8 cellular contexts compared by ENCODE assay signal in the genomic region with DNA sequence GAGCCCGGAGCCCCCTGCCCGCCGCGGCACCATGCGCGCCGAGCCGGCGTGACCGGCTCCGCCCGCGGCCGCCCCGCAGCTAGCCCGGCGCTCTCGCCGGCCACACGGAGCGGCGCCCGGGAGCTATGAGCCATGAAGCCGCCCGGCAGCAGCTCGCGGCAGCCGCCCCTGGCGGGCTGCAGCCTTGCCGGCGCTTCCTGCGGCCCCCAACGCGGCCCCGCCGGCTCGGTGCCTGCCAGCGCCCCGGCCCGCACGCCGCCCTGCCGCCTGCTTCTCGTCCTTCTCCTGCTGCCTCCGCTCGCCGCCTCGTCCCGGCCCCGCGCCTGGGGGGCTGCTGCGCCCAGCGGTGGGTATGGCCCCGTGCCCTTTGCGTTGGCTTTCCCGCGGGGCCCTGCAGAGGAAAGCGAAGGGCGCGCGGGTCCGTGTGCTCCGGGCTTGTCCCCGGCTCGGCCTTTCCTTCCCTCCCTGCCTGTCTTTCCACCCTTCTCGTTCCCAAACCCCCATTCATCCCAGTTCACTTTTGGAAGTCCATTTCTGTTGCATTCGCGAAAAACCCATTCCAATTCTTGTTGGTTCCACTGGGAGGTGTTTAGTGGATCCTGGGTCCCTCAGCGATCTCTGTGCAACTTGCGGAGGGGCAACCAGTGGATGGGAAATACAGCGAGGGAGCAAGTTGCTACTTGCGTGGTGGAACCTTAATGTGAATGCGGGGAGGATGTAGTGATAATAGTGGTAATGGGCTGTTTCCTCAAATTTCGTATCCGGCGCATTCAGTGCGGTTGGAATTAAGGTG. TPM values are rescaled to one million over a fixed set of nuclear protein-coding genes. Genes with fewer than 3 reads are reported as not detected.
DNase-seq lines count a peak whose midpoint lies in the region; ATAC-seq, FAIRE-seq and TF ChIP-seq lines count a peak whose summit lies in the region.

No MANE protein-coding gene starts in this region.

- no peak overlapping the region for H3K27ac Mint-ChIP-seq in CD8-positive, alpha-beta T cell

- peaks cover 10% of the 10 kb centered on the region for H3K27me3 ChIP-seq in CD8-positive, alpha-beta T cell (ENCODE audit: insufficient read depth, low read length)
- no peaks in the 10 kb centered on the region for H3K27me3 ChIP-seq in neural cell (ENCODE audit: insufficient read depth, low read depth, low read length)

- no peak for TF ChIP-seq CTCF in CD8-positive, alpha-beta T cell (IDR thresholded peaks at IDR 0.05)
- TF ChIP-seq CTCF in fibroblast of the aortic adventitia (IDR thresholded peaks at IDR 0.05; ENCODE audit: insufficient read depth, low read length) (peak; percentile 3), neural cell (IDR thresholded peaks at IDR 0.05; ENCODE audit: poor library complexity, severe bottlenecking) (no peak)

- no peak for DNase-seq in CD8-positive, alpha-beta T cell
- DNase-seq in GM19239 (ENCODE audit: insufficient read length, low spot score) (peak; percentile 48), HPDE6-E6E7 (ENCODE audit: extremely low spot score) (peak; percentile 9), fibroblast of the aortic adventitia (ENCODE audit: low read depth) (peak; percentile 35), HT-29 (ENCODE audit: low spot score) (no peak), CD1c-positive myeloid dendritic cell (ENCODE audit: extremely low spot score) (no peak)
- DNase-seq in activated CD4-positive, alpha-beta T cell treated with anti-CD3 and anti-CD28 coated beads, Interleukin-2, amount 50 U/mL, for 48 hours: peak; percentile 12 to 22

- intact Hi-C loops in CD8-positive, alpha-beta T cell (cut with DNase I, micrococcal nuclease): no loop called here

- CTCF ChIA-PET in CD8-positive, alpha-beta T cell (lab: Charles Lee): no interaction called here

- H3K4me1 Mint-ChIP-seq in CD8-positive, alpha-beta T cell (ENCODE audit: low read depth): peaks cover 12% of the 10 kb centered on the region

- peak overlapping the region; percentile 85 for H3K9ac ChIP-seq in neural cell (ENCODE audit: low read length)

- no peak for TF ChIP-seq EP300 in neural cell (conservative IDR thresholded peaks at IDR 0.05; ENCODE audit: poor library complexity, severe bottlenecking)

- peaks cover 9% of the 10 kb centered on the region for H3K4me1 ChIP-seq in CD8-positive, alpha-beta T cell (ENCODE audit: insufficient read depth, low read length)

- H3K4me2 ChIP-seq in neural cell (ENCODE audit: low read length): peak overlapping the region; percentile 81

- no peak overlapping the region for H3K4me3 ChIP-seq in CD8-positive, alpha-beta T cell (ENCODE audit: low read depth, low read length)
- H3K4me3 ChIP-seq in fibroblast of the aortic adventitia (ENCODE audit: low read depth, low read length): peak overlapping the region; percentile 71
- peak overlapping the region; percentile 73 for H3K4me3 ChIP-seq in neural cell (ENCODE audit: low read length)

- H3K9me3 ChIP-seq in CD8-positive, alpha-beta T cell (ENCODE audit: low read length): no peaks in the 10 kb centered on the region
- H3K9me3 ChIP-seq in neural cell (ENCODE audit: low read length): no peaks in the 10 kb centered on the region

- peak overlapping the region; percentile 10 for H2AFZ ChIP-seq in neural cell (ENCODE audit: low read depth, low read length)

- peak; percentile 18 for FAIRE-seq in GM19239 (lab: Jason Lieb, UNC)

- no peaks in the 10 kb centered on the region for H3K36me3 ChIP-seq in CD8-positive, alpha-beta T cell (ENCODE audit: insufficient read depth, low read length)
- H3K36me3 ChIP-seq in neural cell (ENCODE audit: insufficient read depth, low read length): no peaks in the 10 kb centered on the region

- H3F3A ChIP-seq in neural cell (ENCODE audit: insufficient read depth, low read length, poor library complexity, severe bottlenecking): no peaks in the 10 kb centered on the region

- H3K9me2 ChIP-seq in neural cell (ENCODE audit: insufficient read depth, low read length): no peaks in the 10 kb centered on the region

- H3K27me3 Mint-ChIP-seq in CD8-positive, alpha-beta T cell (ENCODE audit: low read depth): peaks cover 66% of the 10 kb centered on the region

- peaks cover 42% of the 10 kb centered on the region for H3K79me2 ChIP-seq in neural cell (replicated peaks; ENCODE audit: insufficient read depth, low read length)

- H3K27ac ChIP-seq in CD8-positive, alpha-beta T cell (ENCODE audit: low read depth, low read length): no peak overlapping the region
- H3K27ac ChIP-seq in neural cell (ENCODE audit: low read length): peak overlapping the region; percentile 54

- TF ChIP-seq RAD21 in neural cell (conservative IDR thresholded peaks at IDR 0.05): peak; percentile 45

- no peaks in the 10 kb centered on the region for H3K36me3 Mint-ChIP-seq in CD8-positive, alpha-beta T cell

- no peaks in the 10 kb centered on the region for H3K9me3 Mint-ChIP-seq in CD8-positive, alpha-beta T cell

- POLR2A ChIA-PET in CD8-positive, alpha-beta T cell (lab: Charles Lee): no interaction called here

- peak overlapping the region; percentile 72 for H3K4me3 Mint-ChIP-seq in CD8-positive, alpha-beta T cell

- no peaks in the 10 kb centered on the region for H4K20me1 ChIP-seq in neural cell (ENCODE audit: insufficient read depth)

- ATAC-seq in CD8-positive, alpha-beta T cell: no peak

TF ChIP-seq in neural cell, 6 proteins besides CTCF, POLR2A, EP300 and RAD21:
- TF ChIP-seq REST (IDR thresholded peaks at IDR 0.05; ENCODE audit: borderline replicate concordance) (no peak), SMC3 (conservative IDR thresholded peaks at IDR 0.05; ENCODE audit: poor library complexity) (peak; percentile 51), EZH2 (IDR thresholded peaks at IDR 0.05; ENCODE audit: borderline replicate concordance, insufficient read depth, low read length, poor library complexity, severe bottlenecking) (no peak), POLR2AphosphoS5 (IDR thresholded peaks at IDR 0.05) (peak; percentile 8), MXI1 (conservative IDR thresholded peaks at IDR 0.05; ENCODE audit: poor library complexity, severe bottlenecking) (peak; percentile 68), TAF1 (IDR thresholded peaks at IDR 0.05; ENCODE audit: low read depth) (no peak)

RNA-seq across cellular contexts. Expression of gene ADAM23, which starts 0.6 kb away (rescaled TPM):
- under 1 TPM; 0.14 to 0.33 TPM for total RNA-seq in CD8-positive, alpha-beta T cell
- 1.9 and 7.8 TPM in 2 replicates for total RNA-seq in fibroblast of the aortic adventitia (ENCODE audit: low replicate concordance)
- 55.0 and 75.2 TPM in 2 replicates for polyA plus RNA-seq in neural cell
- 62.8 and 82.9 TPM in 2 replicates for polyA minus RNA-seq in neural cell
- total RNA-seq in HT-29 (2014; rRNA removed; shearing (Covaris generic)): not detected in 2 replicates

Comparison
In these comparisons a context has a peak if more than half of its experiments do, and no peak if none do; other contexts are left out.
1. DNase-seq: peak in GM19239 (single experiment), HPDE6-E6E7 (single experiment), activated CD4-positive, alpha-beta T cell treated with anti-CD3 and anti-CD28 coated beads, Interleukin-2, amount 50 U/mL, for 48 hours (2 of 2) and fibroblast of the aortic adventitia (single experiment); none in CD8-positive, alpha-beta T cell (0 of 7), HT-29 (single experiment) and CD1c-positive myeloid dendritic cell (single experiment).